In the genomic region with DNA sequence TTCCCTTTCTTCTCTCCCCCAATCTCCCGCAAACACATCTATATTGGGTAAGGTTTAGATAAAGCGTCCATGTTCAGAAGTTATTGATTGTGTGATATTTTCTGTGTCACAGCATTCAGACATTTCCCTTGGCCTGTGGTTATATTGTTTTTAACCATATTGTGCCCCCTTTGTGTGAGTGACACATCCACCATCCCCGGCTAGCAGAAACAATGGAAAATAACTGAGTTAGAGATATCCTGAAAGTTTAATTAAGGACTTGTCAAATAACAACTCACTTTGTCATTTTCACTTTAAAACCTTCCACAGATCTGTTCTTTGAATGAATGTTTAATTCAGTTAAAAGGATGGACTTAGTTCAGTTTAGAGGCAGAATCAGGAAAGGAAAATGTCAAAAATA, we compare ENCODE assay signal across 30 cellular contexts.
"Had no signal": no experiment of that assay in that cellular context is flagged by ENCODE, and none has a peak within 500 bp of the region (broad histone marks: within the 10 kb centered on the region; RNA-seq: fewer than 3 reads in every experiment).

No MANE protein-coding gene starts in this region.

- H3K9ac ChIP-seq: KMS-11 had no signal

- DNase-seq: activated CD4-positive, alpha-beta T cell treated with anti-CD3 and anti-CD28 coated beads for 36 hours; activated CD4-positive, alpha-beta T cell treated with anti-CD3 and anti-CD28 coated beads, Interleukin-2, amount 10 ng/mL, durations not matched to agents 7 days and 5 days; activated CD4-positive, alpha-beta T cell treated with anti-CD3 and anti-CD28 coated beads, Interleukin-2, amount 50 U/mL, for 48 hours; activated CD8-positive, alpha-beta T cell treated with anti-CD3 and anti-CD28 coated beads, Interleukin-2, amount 10 ng/mL, durations not matched to agents 7 days and 5 days; activated gamma-delta T cell treated with Interleukin-2 at 50 U/mL for 16 hours; activated naive CD4-positive, alpha-beta T cell treated with anti-CD3 and anti-CD28 coated beads for 36 hours; activated T-cell treated with anti-CD3 and anti-CD28 coated beads, Interleukin-2, amount 50 U/mL, for 4 hours; adrenal gland; body of pancreas; MM.1S; MV-4-11; NCI-H1092; NCI-H1436 treated with DMSO at 0.1 percent for 48 hours; NCI-H187 treated with DMSO at 0.1 percent for 48 hours; NCI-H2081; NCI-H345; NCI-H524 treated with DMSO at 0.1 percent for 48 hours; PC-3; Peyer's patch; SIG-M5; SW 1271; T-helper 1 cell; T-helper 2 cell; T-helper 9 cell had no signal

- H3K4me2 ChIP-seq: KMS-11 had no signal

- H3K4me3 ChIP-seq: adrenal gland, body of pancreas, Peyer's patch had no signal

- H3K36me3 ChIP-seq: adrenal gland, Peyer's patch had no signal

- FAIRE-seq: astrocyte, bronchial epithelial cell had no signal

- H3K4me3 Mint-ChIP-seq: activated CD4-positive, alpha-beta T cell treated with anti-CD3 and anti-CD28 coated beads for 36 hours; activated CD4-positive, alpha-beta T cell treated with anti-CD3 and anti-CD28 coated beads, Interleukin-2, amount 10 ng/mL, durations not matched to agents 7 days and 5 days; activated CD8-positive, alpha-beta T cell treated with anti-CD3 and anti-CD28 coated beads, Interleukin-2, amount 10 ng/mL, durations not matched to agents 7 days and 5 days; activated naive CD4-positive, alpha-beta T cell treated with anti-CD3 and anti-CD28 coated beads for 36 hours; activated T-cell treated with anti-CD3 and anti-CD28 coated beads, Interleukin-2, amount 50 U/mL, for 4 hours; activated T-helper 1 cell treated with anti-CD3 and anti-CD28 coated beads, Interleukin-12 subunit alpha, Interleukin-12 subunit beta, Interleukin-2, Interleukin-4 antibody, amounts not matched to agents 30 ng/mL and 10 ng/mL and 1 ng/mL, durations not matched to agents 14 hours and 24 hours and 36 hours had no signal

- H3K27me3 ChIP-seq: adrenal gland, body of pancreas, Peyer's patch had no signal

- H3K36me3 Mint-ChIP-seq: activated naive CD4-positive, alpha-beta T cell treated with anti-CD3 and anti-CD28 coated beads, Interleukin-2, amount 50 U/mL, for 72 hours had no signal

- H3K27ac Mint-ChIP-seq: activated CD4-positive, alpha-beta T cell treated with anti-CD3 and anti-CD28 coated beads for 36 hours; activated CD4-positive, alpha-beta T cell treated with anti-CD3 and anti-CD28 coated beads, Interleukin-2, amount 10 ng/mL, durations not matched to agents 7 days and 5 days; activated CD8-positive, alpha-beta T cell treated with anti-CD3 and anti-CD28 coated beads, Interleukin-2, amount 10 ng/mL, durations not matched to agents 7 days and 5 days; activated naive CD4-positive, alpha-beta T cell treated with anti-CD3 and anti-CD28 coated beads for 36 hours; activated naive CD4-positive, alpha-beta T cell treated with anti-CD3 and anti-CD28 coated beads, Interleukin-2, amount 50 U/mL, for 72 hours; activated T-helper 1 cell treated with anti-CD3 and anti-CD28 coated beads, Interleukin-12 subunit alpha, Interleukin-12 subunit beta, Interleukin-2, Interleukin-4 antibody, amounts not matched to agents 30 ng/mL and 10 ng/mL and 1 ng/mL, durations not matched to agents 14 hours and 24 hours and 36 hours had no signal

- H3K9me3 Mint-ChIP-seq: activated CD4-positive, alpha-beta T cell treated with anti-CD3 and anti-CD28 coated beads, Interleukin-2, amount 10 ng/mL, durations not matched to agents 7 days and 5 days; activated naive CD4-positive, alpha-beta T cell treated with anti-CD3 and anti-CD28 coated beads for 36 hours; activated naive CD4-positive, alpha-beta T cell treated with anti-CD3 and anti-CD28 coated beads, Interleukin-2, amount 50 U/mL, for 72 hours; activated T-cell treated with anti-CD3 and anti-CD28 coated beads, Interleukin-2, amount 50 U/mL, for 4 hours; activated T-helper 1 cell treated with anti-CD3 and anti-CD28 coated beads, Interleukin-12 subunit alpha, Interleukin-12 subunit beta, Interleukin-2, Interleukin-4 antibody, amounts not matched to agents 30 ng/mL and 10 ng/mL and 1 ng/mL, durations not matched to agents 14 hours and 24 hours and 36 hours had no signal

- H3K27ac ChIP-seq: adrenal gland, body of pancreas, KMS-11, Peyer's patch, RWPE1 had no signal

- H3K4me1 ChIP-seq: adrenal gland, body of pancreas, Peyer's patch had no signal

- H3K9me3 ChIP-seq: adrenal gland, body of pancreas, Peyer's patch had no signal

- H3K27me3 Mint-ChIP-seq: activated CD4-positive, alpha-beta T cell treated with anti-CD3 and anti-CD28 coated beads for 36 hours; activated CD4-positive, alpha-beta T cell treated with anti-CD3 and anti-CD28 coated beads, Interleukin-2, amount 10 ng/mL, durations not matched to agents 7 days and 5 days had no signal

- H3K4me1 Mint-ChIP-seq: activated CD4-positive, alpha-beta T cell treated with anti-CD3 and anti-CD28 coated beads for 36 hours; activated CD4-positive, alpha-beta T cell treated with anti-CD3 and anti-CD28 coated beads, Interleukin-2, amount 10 ng/mL, durations not matched to agents 7 days and 5 days had no signal
